In genomic region chr1:241311056-241311746, GRCh38 we compare ENCODE assay signal across 15 cellular contexts. TPM values are rescaled to one million over a fixed set of nuclear protein-coding genes. Genes with fewer than 3 reads are reported as not detected.
DNase-seq lines count a peak whose midpoint lies in the region; ATAC-seq and TF ChIP-seq lines count a peak whose summit lies in the region.
"Had no signal": no experiment of that assay in that cellular context is flagged by ENCODE, and none has a peak within 500 bp of the region (broad histone marks: within the 10 kb centered on the region; RNA-seq: fewer than 3 reads in every experiment).

No MANE protein-coding gene starts in this region.

- H3K27ac Mint-ChIP-seq in HFFc6 = no peak overlapping the region
- H3K27ac Mint-ChIP-seq: activated CD4-positive, alpha-beta T cell treated with anti-CD3 and anti-CD28 coated beads, Interleukin-2, amount 10 ng/mL, durations not matched to agents 24 days and 14 days; activated naive CD8-positive, alpha-beta T cell treated with anti-CD3 and anti-CD28 coated beads, Interleukin-2, amount 50 U/mL, for 24 hours; progenitor cell of endocrine pancreas; T-helper 17 cell had no signal

- POLR2A ChIA-PET in BJ (lab: Charles Lee) = no interaction called here

- CTCF ChIA-PET in BJ (lab: Yijun Ruan, JAX) = no interaction called here

- peak overlapping the region; percentile 36 for H3K4me3 Mint-ChIP-seq in HFFc6
- H3K4me3 Mint-ChIP-seq: activated CD4-positive, alpha-beta T cell treated with anti-CD3 and anti-CD28 coated beads, Interleukin-2, amount 10 ng/mL, durations not matched to agents 24 days and 14 days; activated naive CD8-positive, alpha-beta T cell treated with anti-CD3 and anti-CD28 coated beads, Interleukin-2, amount 50 U/mL, for 24 hours; activated T-cell treated with anti-CD3 and anti-CD28 coated beads, Interleukin-2, amount 50 U/mL, for 4 hours; T-helper 17 cell had no signal

- H3K27me3 Mint-ChIP-seq in HFFc6 (ENCODE audit: insufficient read depth) = no peaks in the 10 kb centered on the region; the same call in 1 of the 2 replicates
- H3K27me3 Mint-ChIP-seq: activated CD4-positive, alpha-beta T cell treated with anti-CD3 and anti-CD28 coated beads, Interleukin-2, amount 10 ng/mL, durations not matched to agents 24 days and 14 days; activated naive CD8-positive, alpha-beta T cell treated with anti-CD3 and anti-CD28 coated beads, Interleukin-2, amount 50 U/mL, for 24 hours; progenitor cell of endocrine pancreas; T-helper 17 cell had no signal

- no peaks in the 10 kb centered on the region for H3K9me3 Mint-ChIP-seq in HFFc6
- H3K9me3 Mint-ChIP-seq: activated CD4-positive, alpha-beta T cell treated with anti-CD3 and anti-CD28 coated beads, Interleukin-2, amount 10 ng/mL, durations not matched to agents 24 days and 14 days; activated naive CD8-positive, alpha-beta T cell treated with anti-CD3 and anti-CD28 coated beads, Interleukin-2, amount 50 U/mL, for 24 hours; activated T-cell treated with anti-CD3 and anti-CD28 coated beads, Interleukin-2, amount 50 U/mL, for 4 hours had no signal

- ATAC-seq in GM21717 (IDR thresholded peaks at IDR 0.05; ENCODE audit: unreplicated experiment) (no peak), HG02623 (IDR thresholded peaks at IDR 0.05; ENCODE audit: unreplicated experiment) (no peak)
- ATAC-seq: activated naive CD8-positive, alpha-beta T cell treated with anti-CD3 and anti-CD28 coated beads, Interleukin-2, amount 50 U/mL, for 24 hours; activated T-cell treated with anti-CD3 and anti-CD28 coated beads, Interleukin-2, amount 50 U/mL, for 4 hours; T-helper 17 cell had no signal

- peak; percentile 17; the same call in 1 of the 2 replicates for TF ChIP-seq CTCF in BJ (IDR thresholded peaks at IDR 0.05; ENCODE audit: insufficient read depth, low read depth, low read length)
- peak; percentile 37 for TF ChIP-seq CTCF in HFFc6 (IDR thresholded peaks at IDR 0.05)
- peak; percentile 5 for TF ChIP-seq CTCF in kidney epithelial cell (IDR thresholded peaks at IDR 0.05; ENCODE audit: insufficient read depth, low read length, poor library complexity, severe bottlenecking)

- no peak for DNase-seq in BJ (ENCODE audit: low read depth)
- DNase-seq in HFFc6 = no peak
- DNase-seq in RPMI7951 (ENCODE audit: low read depth) = peak; percentile 23
- DNase-seq in kidney epithelial cell (ENCODE audit: low read depth) = no peak
- no peak for DNase-seq in germinal center (ENCODE audit: low spot score)
- no peak for DNase-seq in HuH-7 (ENCODE audit: low spot score)
- DNase-seq: activated CD4-positive, alpha-beta T cell treated with anti-CD3 and anti-CD28 coated beads, Interleukin-2, amount 10 ng/mL, durations not matched to agents 24 days and 14 days; activated naive CD8-positive, alpha-beta T cell treated with anti-CD3 and anti-CD28 coated beads, Interleukin-2, amount 50 U/mL, for 24 hours; activated T-cell treated with anti-CD3 and anti-CD28 coated beads, Interleukin-2, amount 50 U/mL, for 4 hours; DMS79 treated with DMSO at 0.1 percent for 48 hours; head of caudate nucleus; T-helper 17 cell had no signal

- peaks cover 18% of the 10 kb centered on the region for H3K4me1 Mint-ChIP-seq in HFFc6 (ENCODE audit: low read depth)
- H3K4me1 Mint-ChIP-seq: activated CD4-positive, alpha-beta T cell treated with anti-CD3 and anti-CD28 coated beads, Interleukin-2, amount 10 ng/mL, durations not matched to agents 24 days and 14 days; activated naive CD8-positive, alpha-beta T cell treated with anti-CD3 and anti-CD28 coated beads, Interleukin-2, amount 50 U/mL, for 24 hours; T-helper 17 cell had no signal

- no peaks in the 10 kb centered on the region for H3K36me3 Mint-ChIP-seq in HFFc6 (ENCODE audit: low read depth)

- H3K36me3 ChIP-seq in BJ (ENCODE audit: control insufficient read depth, insufficient read depth, low read length) (no peaks in the 10 kb centered on the region), kidney epithelial cell (ENCODE audit: control insufficient read depth, insufficient read depth, low read length) (no peaks in the 10 kb centered on the region)

- H3K4me3 ChIP-seq in BJ (ENCODE audit: low read depth, low read length) (no peak overlapping the region), kidney epithelial cell (ENCODE audit: low read depth, low read length) (no peak overlapping the region)

- H3K27me3 ChIP-seq in BJ (ENCODE audit: control insufficient read depth, insufficient read depth, low read length) = no peaks in the 10 kb centered on the region
- H3K27me3 ChIP-seq in kidney epithelial cell (ENCODE audit: control insufficient read depth, insufficient read depth, low read length) = no peaks in the 10 kb centered on the region

RNA-seq across cellular contexts. Expression of gene RGS7, which starts 45.8 kb away (rescaled TPM):
- polyA plus RNA-seq in BJ (2011; rRNA removed) = 0.93 and 1.1 TPM in 2 replicates
- polyA minus RNA-seq in BJ (2011; rRNA and poly(A)+ RNA removed) = 0.41 and 0.52 TPM in 2 replicates
- total RNA-seq in HFFc6 (2021; fragmentation: NEBNext Ultra II Directional; extraction: Animal tissue kit (Norgen Biotek cat#: 25700)) = 1 to 10 TPM; 1.5 to 2.4 (median 2.1) TPM
- not detected in 2 replicates for total RNA-seq in RPMI7951 (2014; rRNA removed; shearing (Covaris generic))
- total RNA-seq in kidney epithelial cell = 0.34 and 1.5 TPM in 2 replicates
- total RNA-seq: activated CD4-positive, alpha-beta T cell treated with anti-CD3 and anti-CD28 coated beads, Interleukin-2, amount 10 ng/mL, durations not matched to agents 24 days and 14 days; activated T-cell treated with anti-CD3 and anti-CD28 coated beads, Interleukin-2, amount 50 U/mL, for 4 hours; T-helper 17 cell had no signal
